ENCODE assay signal across 17 cellular contexts in genomic region chr6:5787054-5787720, GRCh38.
DNase-seq lines count a peak whose midpoint lies in the region; ATAC-seq and TF ChIP-seq lines count a peak whose summit lies in the region.
"Had no signal": no experiment of that assay in that cellular context is flagged by ENCODE, and none has a peak within 500 bp of the region (broad histone marks: within the 10 kb centered on the region; RNA-seq: fewer than 3 reads in every experiment).

No MANE protein-coding gene starts in this region.

- H3K27me3 ChIP-seq in GM23338 (ENCODE audit: insufficient read depth): no peaks in the 10 kb centered on the region
- H3K27me3 ChIP-seq in neural progenitor cell: no peaks in the 10 kb centered on the region
- no peaks in the 10 kb centered on the region for H3K27me3 ChIP-seq in lower lobe of right lung (ENCODE audit: low read depth)
- no peaks in the 10 kb centered on the region for H3K27me3 ChIP-seq in GM23248 (replicated peaks; ENCODE audit: insufficient read depth)

- H3K4me2 ChIP-seq in GM23338: no peak overlapping the region
- H3K4me2 ChIP-seq in neural progenitor cell: peak overlapping the region; percentile 4
- no peak overlapping the region for H3K4me2 ChIP-seq in GM23248 (ENCODE audit: unreplicated experiment)

- H4K20me1 ChIP-seq in GM23338 (replicated peaks; ENCODE audit: insufficient read depth): no peaks in the 10 kb centered on the region
- no peaks in the 10 kb centered on the region for H4K20me1 ChIP-seq in neural progenitor cell (ENCODE audit: low read depth)
- no peaks in the 10 kb centered on the region for H4K20me1 ChIP-seq in GM23248 (ENCODE audit: insufficient read depth)

- H3K4me1 ChIP-seq in GM23338 (ENCODE audit: insufficient read depth) (0 out of 2 replicates have a peak, but pooled peaks cover 3% of the 10 kb centered on the region), neural progenitor cell (peaks cover 16% of the 10 kb centered on the region), lower lobe of right lung (no peaks in the 10 kb centered on the region), GM23248 (ENCODE audit: insufficient read depth) (no peaks in the 10 kb centered on the region)

- H3K9me2 ChIP-seq in GM23338 (ENCODE audit: insufficient read depth) (no peaks in the 10 kb centered on the region), GM23248 (ENCODE audit: insufficient read depth) (no peaks in the 10 kb centered on the region)

- H3K9me3 ChIP-seq in neural progenitor cell (ENCODE audit: low read depth): no peaks in the 10 kb centered on the region
- H3K9me3 ChIP-seq in lower lobe of right lung: no peaks in the 10 kb centered on the region
- H3K9me3 ChIP-seq in GM23248 (ENCODE audit: low read depth): no peaks in the 10 kb centered on the region

- POLR2A ChIA-PET in activated CD8-positive, alpha-beta T cell treated with anti-CD3 and anti-CD28 coated beads for 36 hours (lab: Charles Lee): no interaction called here

- no peak overlapping the region for H2AFZ ChIP-seq in GM23338
- no peak overlapping the region for H2AFZ ChIP-seq in neural progenitor cell (replicated peaks)
- H2AFZ ChIP-seq in GM23248: no peak overlapping the region

- ATAC-seq in GM23338 (peak; percentile 12; the same call in 1 of the 3 replicates), lower lobe of right lung (no peak), HG02678 (IDR thresholded peaks at IDR 0.05; ENCODE audit: unreplicated experiment) (no peak)
- ATAC-seq in activated CD8-positive, alpha-beta T cell treated with anti-CD3 and anti-CD28 coated beads for 36 hours: peak; percentile 53

- intact Hi-C loops in activated CD8-positive, alpha-beta T cell treated with anti-CD3 and anti-CD28 coated beads for 36 hours (cut with micrococcal nuclease): no loop called here
- intact Hi-C loops in lower lobe of right lung (cut with DNase I): no loop called here

- H3K4me1 Mint-ChIP-seq in activated naive CD4-positive, alpha-beta T cell treated with anti-CD3 and anti-CD28 coated beads, Interleukin-2, amount 50 U/mL, for 24 hours: peaks cover 30% of the 10 kb centered on the region
- peaks cover 3% of the 10 kb centered on the region for H3K4me1 Mint-ChIP-seq in activated naive CD4-positive, alpha-beta T cell treated with anti-CD3 and anti-CD28 coated beads, Interleukin-2, amount 10 ng/mL, durations not matched to agents 7 days and 5 days
- H3K4me1 Mint-ChIP-seq in GM23338 (peaks cover 33% of the 10 kb centered on the region), neural progenitor cell (peaks cover 29% of the 10 kb centered on the region)
- H3K4me1 Mint-ChIP-seq in activated CD8-positive, alpha-beta T cell treated with anti-CD3 and anti-CD28 coated beads for 36 hours (ENCODE audit: low read depth): peaks cover 17% of the 10 kb centered on the region

- DNase-seq in activated naive CD4-positive, alpha-beta T cell treated with anti-CD3 and anti-CD28 coated beads, Interleukin-2, amount 10 ng/mL, durations not matched to agents 7 days and 5 days: no peak
- no peak for DNase-seq in GM23338 (ENCODE audit: low spot score)
- DNase-seq in activated CD8-positive, alpha-beta T cell treated with anti-CD3 and anti-CD28 coated beads for 36 hours: peak; percentile 30
- DNase-seq in neural progenitor cell (ENCODE audit: low spot score): no peak
- no peak for DNase-seq in lower lobe of right lung
- no peak for DNase-seq in GM23248
- DNase-seq: ACHN, H9, NCI-H1092 treated with DMSO at 0.1 percent for 48 hours, NCI-H1930, NCI-H2171, NCI-H446 treated with DMSO at 0.1 percent for 48 hours had no signal

- H3K27ac Mint-ChIP-seq in activated naive CD4-positive, alpha-beta T cell treated with anti-CD3 and anti-CD28 coated beads, Interleukin-2, amount 50 U/mL, for 24 hours: peak overlapping the region; percentile 18
- no peak overlapping the region for H3K27ac Mint-ChIP-seq in activated naive CD4-positive, alpha-beta T cell treated with anti-CD3 and anti-CD28 coated beads, Interleukin-2, amount 10 ng/mL, durations not matched to agents 7 days and 5 days
- H3K27ac Mint-ChIP-seq in GM23338: no peak overlapping the region; the same call in 1 of the 2 replicates
- H3K27ac Mint-ChIP-seq in activated CD8-positive, alpha-beta T cell treated with anti-CD3 and anti-CD28 coated beads for 36 hours: no peak overlapping the region
- no peak overlapping the region for H3K27ac Mint-ChIP-seq in neural progenitor cell
- H3K27ac Mint-ChIP-seq: B cell, H9 had no signal

- H3K9ac ChIP-seq in neural progenitor cell (no peak overlapping the region), GM23248 (no peak overlapping the region)

- no peaks in the 10 kb centered on the region for H3K36me3 ChIP-seq in GM23338 (ENCODE audit: insufficient read depth)
- H3K36me3 ChIP-seq in neural progenitor cell: no peaks in the 10 kb centered on the region
- no peaks in the 10 kb centered on the region for H3K36me3 ChIP-seq in lower lobe of right lung
- no peaks in the 10 kb centered on the region for H3K36me3 ChIP-seq in GM23248 (ENCODE audit: low read depth)

- no peaks in the 10 kb centered on the region for H3K79me2 ChIP-seq in GM23338 (replicated peaks; ENCODE audit: insufficient read depth)
- H3K79me2 ChIP-seq in neural progenitor cell (ENCODE audit: low read depth): no peaks in the 10 kb centered on the region
- H3K79me2 ChIP-seq in GM23248 (ENCODE audit: insufficient read depth): no peaks in the 10 kb centered on the region

- in situ Hi-C loops in GM23248 (cut with MboI): no loop called here

- H3F3A ChIP-seq in GM23338 (replicated peaks; ENCODE audit: low read depth): no peaks in the 10 kb centered on the region
- H3F3A ChIP-seq in neural progenitor cell (ENCODE audit: low read depth): no peaks in the 10 kb centered on the region
- no peaks in the 10 kb centered on the region for H3F3A ChIP-seq in GM23248 (ENCODE audit: insufficient read depth)

- CTCF ChIA-PET in activated naive CD4-positive, alpha-beta T cell treated with anti-CD3 and anti-CD28 coated beads, Interleukin-2, amount 10 ng/mL, durations not matched to agents 7 days and 5 days (lab: Charles Lee): interaction anchor here (0.7 kb wide), 1 partner anchor 42 kb away, joined by 3 read pairs; no protein-coding TSS in a partner anchor
- CTCF ChIA-PET in activated CD8-positive, alpha-beta T cell treated with anti-CD3 and anti-CD28 coated beads for 36 hours (lab: Charles Lee): no interaction called here

- no peak overlapping the region for H3K4me3 Mint-ChIP-seq in activated naive CD4-positive, alpha-beta T cell treated with anti-CD3 and anti-CD28 coated beads, Interleukin-2, amount 50 U/mL, for 24 hours
- H3K4me3 Mint-ChIP-seq in activated naive CD4-positive, alpha-beta T cell treated with anti-CD3 and anti-CD28 coated beads, Interleukin-2, amount 10 ng/mL, durations not matched to agents 7 days and 5 days: no peak overlapping the region
- H3K4me3 Mint-ChIP-seq in GM23338: no peak overlapping the region
- no peak overlapping the region for H3K4me3 Mint-ChIP-seq in activated CD8-positive, alpha-beta T cell treated with anti-CD3 and anti-CD28 coated beads for 36 hours
- H3K4me3 Mint-ChIP-seq in neural progenitor cell: no peak overlapping the region
- H3K4me3 Mint-ChIP-seq: B cell, H9 had no signal

- no peak for TF ChIP-seq CTCF in GM23338 (conservative IDR thresholded peaks at IDR 0.05; ENCODE audit: low read depth in 2 of 2)
- no peak for TF ChIP-seq CTCF in activated CD8-positive, alpha-beta T cell treated with anti-CD3 and anti-CD28 coated beads for 36 hours (IDR thresholded peaks at IDR 0.05)
- TF ChIP-seq CTCF in neural progenitor cell (IDR thresholded peaks at IDR 0.05): no peak
- TF ChIP-seq CTCF in lower lobe of right lung (IDR thresholded peaks at IDR 0.05): no peak

- H3K27me3 Mint-ChIP-seq in activated naive CD4-positive, alpha-beta T cell treated with anti-CD3 and anti-CD28 coated beads, Interleukin-2, amount 50 U/mL, for 24 hours: no peaks in the 10 kb centered on the region
- H3K27me3 Mint-ChIP-seq in activated naive CD4-positive, alpha-beta T cell treated with anti-CD3 and anti-CD28 coated beads, Interleukin-2, amount 10 ng/mL, durations not matched to agents 7 days and 5 days: peaks cover 21% of the 10 kb centered on the region
- H3K27me3 Mint-ChIP-seq in GM23338 (ENCODE audit: insufficient read depth, low read depth, poor library complexity): peaks cover 11% of the 10 kb centered on the region
- H3K27me3 Mint-ChIP-seq in activated CD8-positive, alpha-beta T cell treated with anti-CD3 and anti-CD28 coated beads for 36 hours: no peaks in the 10 kb centered on the region
- peaks cover 4% of the 10 kb centered on the region for H3K27me3 Mint-ChIP-seq in neural progenitor cell (ENCODE audit: insufficient read depth, low read depth)

- WGBS in GM23248 (ENCODE audit: low coverage in 1 of 2, low lambda C conversion rate in 2 of 2, missing lambda C conversion rate in 2 of 2), 2 experiments: 65 to 69% methylated on average over 10 of the region's 10 CpGs

- peaks cover 7% of the 10 kb centered on the region for H3K9me3 Mint-ChIP-seq in activated naive CD4-positive, alpha-beta T cell treated with anti-CD3 and anti-CD28 coated beads, Interleukin-2, amount 50 U/mL, for 24 hours
- no peaks in the 10 kb centered on the region for H3K9me3 Mint-ChIP-seq in activated naive CD4-positive, alpha-beta T cell treated with anti-CD3 and anti-CD28 coated beads, Interleukin-2, amount 10 ng/mL, durations not matched to agents 7 days and 5 days
- no peaks in the 10 kb centered on the region for H3K9me3 Mint-ChIP-seq in GM23338
- no peaks in the 10 kb centered on the region for H3K9me3 Mint-ChIP-seq in activated CD8-positive, alpha-beta T cell treated with anti-CD3 and anti-CD28 coated beads for 36 hours
- H3K9me3 Mint-ChIP-seq in neural progenitor cell: no peaks in the 10 kb centered on the region
- H3K9me3 Mint-ChIP-seq: H9 had no signal

- H3K4me3 ChIP-seq in GM23338 (no peak overlapping the region), neural progenitor cell (no peak overlapping the region), lower lobe of right lung (no peak overlapping the region), GM23248 (no peak overlapping the region)
- H3K4me3 ChIP-seq: K562 had no signal

- peaks cover under 1% of the 10 kb centered on the region for H3K36me3 Mint-ChIP-seq in activated naive CD4-positive, alpha-beta T cell treated with anti-CD3 and anti-CD28 coated beads, Interleukin-2, amount 50 U/mL, for 24 hours
- H3K36me3 Mint-ChIP-seq in activated naive CD4-positive, alpha-beta T cell treated with anti-CD3 and anti-CD28 coated beads, Interleukin-2, amount 10 ng/mL, durations not matched to agents 7 days and 5 days: no peaks in the 10 kb centered on the region
- H3K36me3 Mint-ChIP-seq in GM23338 (ENCODE audit: low read depth) (no peaks in the 10 kb centered on the region), neural progenitor cell (no peaks in the 10 kb centered on the region)
- H3K36me3 Mint-ChIP-seq in activated CD8-positive, alpha-beta T cell treated with anti-CD3 and anti-CD28 coated beads for 36 hours (ENCODE audit: low read depth): no peaks in the 10 kb centered on the region

- H3K27ac ChIP-seq in GM23338 (ENCODE audit: low read depth) (no peak overlapping the region), neural progenitor cell (no peak overlapping the region), lower lobe of right lung (no peak overlapping the region), GM23248 (no peak overlapping the region)
- H3K27ac ChIP-seq: HL-60 had no signal

Comparison
In these comparisons a context has a peak if more than half of its experiments do, and no peak if none do; other contexts are left out.
1. ATAC-seq: peak in GM23338 (single experiment) and activated CD8-positive, alpha-beta T cell treated with anti-CD3 and anti-CD28 coated beads for 36 hours (single experiment); none in lower lobe of right lung (0 of 2) and HG02678 (single experiment).